In genomic region chr9:27473135-27473534, GRCh38 we compare ENCODE assay signal across 13 cellular contexts. TPM values are rescaled to one million over a fixed set of nuclear protein-coding genes. Genes with fewer than 3 reads are reported as not detected.
DNase-seq lines count a peak whose midpoint lies in the region; ATAC-seq and TF ChIP-seq lines count a peak whose summit lies in the region.
"Had no signal": no experiment of that assay in that cellular context is flagged by ENCODE, and none has a peak within 500 bp of the region (broad histone marks: within the 10 kb centered on the region; RNA-seq: fewer than 3 reads in every experiment).

No MANE protein-coding gene starts in this region.

- H3K36me3 ChIP-seq in lung (ENCODE audit: control insufficient read depth in 2 of 2, insufficient read depth in 2 of 2, low read length in 2 of 2) (no peaks in the 10 kb centered on the region), thoracic aorta (no peaks in the 10 kb centered on the region)

- no peak for TF ChIP-seq CTCF in lung (IDR thresholded peaks at IDR 0.05; ENCODE audit: control extremely low read depth, extremely low read depth)
- no peak for TF ChIP-seq CTCF in thoracic aorta (IDR thresholded peaks at IDR 0.05)

- H3K27ac ChIP-seq in lung (ENCODE audit: low read depth in 1 of 2, low read length in 1 of 2) (peak overlapping the region in 1 of 2 donors; percentile 59), thoracic aorta (no peak overlapping the region)
- H3K27ac ChIP-seq: epithelial cell of prostate had no signal

- 55 to 63% methylated on average over 7 of the region's 7 CpGs for WGBS in lung, 2 donors

- DNase-seq in NCI-H2171 treated with DMSO at 0.1 percent for 48 hours (lab: John Stamatoyannopoulos, UW) (peak; percentile 63), epidermal melanocyte (ENCODE audit: insufficient read length, low spot score) (peak; percentile 54), lung (ENCODE audit: low spot score) (no peak), thoracic aorta (ENCODE audit: low spot score) (peak; percentile 23), NCI-H510A (lab: John Stamatoyannopoulos, UW) (no peak), NK-92 (lab: John Stamatoyannopoulos, UW; ENCODE audit: unreplicated experiment) (no peak)
- DNase-seq in stimulated activated CD4-positive, alpha-beta T cell treated with anti-CD3 and anti-CD28 coated beads, Interleukin-4, amount 100 ng/mL, for 1 hour = no peak
- DNase-seq: activated naive CD4-positive, alpha-beta T cell treated with Interleukin-2 at 50 U/mL for 16 hours; DND-41; IMR-90; stimulated activated CD4-positive, alpha-beta T cell treated with anti-CD3 and anti-CD28 coated beads, Interleukin-4, amount 100 ng/mL, for 4 hours had no signal

- H3K4me1 ChIP-seq in lung (ENCODE audit: control insufficient read depth in 2 of 2, insufficient read depth in 2 of 2, low read length in 2 of 2) (peaks cover 4 to 8% of the 10 kb centered on the region in 2 donors), thoracic aorta (ENCODE audit: control insufficient read depth in 1 of 2, low read depth in 2 of 2) (peaks cover 19 to 35% of the 10 kb centered on the region in 2 donors)

- H3K4me3 ChIP-seq in lung (no peak overlapping the region), thoracic aorta (no peak overlapping the region)

- no peaks in the 10 kb centered on the region for H3K9me3 ChIP-seq in lung (ENCODE audit: control insufficient read depth in 2 of 2, insufficient read depth in 1 of 2, low read length in 1 of 2)
- no peaks in the 10 kb centered on the region for H3K9me3 ChIP-seq in thoracic aorta

- H3K27me3 ChIP-seq in lung (ENCODE audit: control insufficient read depth, insufficient read depth) = no peaks in the 10 kb centered on the region
- no peaks in the 10 kb centered on the region for H3K27me3 ChIP-seq in thoracic aorta (replicated peaks; ENCODE audit: insufficient read depth)

- peak; percentile 45 for ATAC-seq in lung (ENCODE audit: insufficient read depth, low FRiP score)
- peak; percentile 70 for ATAC-seq in thoracic aorta (ENCODE audit: insufficient number of reproducible peaks, low FRiP score, low read depth)
- no peak for ATAC-seq in HG02588 (IDR thresholded peaks at IDR 0.05; ENCODE audit: unreplicated experiment)

RNA-seq across cellular contexts. Expression of gene IFNK, which starts 51.0 kb away (rescaled TPM):
- total RNA-seq in lung (not detected), thoracic aorta (not detected)
- polyA plus RNA-seq in lung = not detected
- total RNA-seq: IMR-90 had no signal
- polyA plus RNA-seq: IMR-90 had no signal

RNA-seq across cellular contexts. Expression of gene MOB3B, which starts 56.5 kb away (rescaled TPM):
- total RNA-seq in lung = 10 to 100 TPM in 1 of 2 donors, 1 to 10 TPM in 1; 8.7 to 12.9 TPM
- polyA plus RNA-seq in lung = 1 to 10 TPM; 1.6 to 4.2 TPM
- 10 to 100 TPM in 1 of 2 donors, 1 to 10 TPM in 1; 6.6 to 11.1 TPM for total RNA-seq in thoracic aorta

Comparison
In these comparisons a context has a peak if more than half of its experiments do, and no peak if none do; other contexts are left out.
1. DNase-seq: peak in NCI-H2171 treated with DMSO at 0.1 percent for 48 hours (single experiment), epidermal melanocyte (single experiment) and thoracic aorta (single experiment); none in lung (single experiment), NCI-H510A (single experiment), stimulated activated CD4-positive, alpha-beta T cell treated with anti-CD3 and anti-CD28 coated beads, Interleukin-4, amount 100 ng/mL, for 1 hour (single experiment) and NK-92 (single experiment).